ENCODE assay signal across 9 cellular contexts in genomic region chr6:105363100-105363754, GRCh38. TPM values are rescaled to one million over a fixed set of nuclear protein-coding genes. Genes with fewer than 3 reads are reported as not detected.
DNase-seq lines count a peak whose midpoint lies in the region; ATAC-seq and TF ChIP-seq lines count a peak whose summit lies in the region.
"Had no signal": no experiment of that assay in that cellular context is flagged by ENCODE, and none has a peak within 500 bp of the region (broad histone marks: within the 10 kb centered on the region; RNA-seq: fewer than 3 reads in every experiment).

No MANE protein-coding gene starts in this region.

- H3K9me3 Mint-ChIP-seq in stimulated activated naive CD8-positive, alpha-beta T cell treated with anti-CD3 and anti-CD28 coated beads, Interleukin-15, amount 100 ng/mL, for 72 hours: no peaks in the 10 kb centered on the region

- no peaks in the 10 kb centered on the region for H3K27me3 ChIP-seq in BJ (ENCODE audit: control insufficient read depth, insufficient read depth, low read length)

- CTCF ChIA-PET in BJ (lab: Yijun Ruan, JAX): interaction anchor here (0.6 to 4.6 kb wide), 21 partner anchors 10 to 611 kb away, joined by 3 to 72 read pairs (median 5); a partner anchor contains a TSS

- peak; percentile 42 for TF ChIP-seq CTCF in BJ (IDR thresholded peaks at IDR 0.05; ENCODE audit: insufficient read depth, low read depth, low read length)
- TF ChIP-seq CTCF in LNCaP clone FGC (IDR thresholded peaks at IDR 0.05; ENCODE audit: control insufficient read depth, extremely low read depth, insufficient read depth): peak; percentile 34; the same call in 1 of the 2 replicates

- POLR2A ChIA-PET in BJ (lab: Charles Lee): no interaction called here

- no peak for ATAC-seq in activated CD4-positive, CD25-positive, alpha-beta regulatory T cell treated with anti-CD3 and anti-CD28 coated beads, Interleukin-2, amount 50 U/mL, for 24 hours
- no peak for ATAC-seq in stimulated activated naive CD8-positive, alpha-beta T cell treated with anti-CD3 and anti-CD28 coated beads, Interleukin-15, amount 100 ng/mL, for 72 hours
- no peak for ATAC-seq in HG03354 (IDR thresholded peaks at IDR 0.05; ENCODE audit: poor library complexity, severe bottlenecking, unreplicated experiment)

- no peak overlapping the region for H3K27ac Mint-ChIP-seq in stimulated activated naive CD8-positive, alpha-beta T cell treated with anti-CD3 and anti-CD28 coated beads, Interleukin-15, amount 100 ng/mL, for 72 hours

- H3K4me3 ChIP-seq in BJ (ENCODE audit: low read depth, low read length): no peak overlapping the region
- no peak overlapping the region for H3K4me3 ChIP-seq in LNCaP clone FGC (ENCODE audit: low read depth, low read length)

- H3K4me3 Mint-ChIP-seq in stimulated activated naive CD8-positive, alpha-beta T cell treated with anti-CD3 and anti-CD28 coated beads, Interleukin-15, amount 100 ng/mL, for 72 hours: no peak overlapping the region

- H3K27me3 Mint-ChIP-seq in stimulated activated naive CD8-positive, alpha-beta T cell treated with anti-CD3 and anti-CD28 coated beads, Interleukin-15, amount 100 ng/mL, for 72 hours: no peaks in the 10 kb centered on the region

- DNase-seq in BJ (ENCODE audit: low read depth) (no peak), LNCaP clone FGC (ENCODE audit: low read depth) (no peak), astrocyte of the hippocampus (ENCODE audit: low read depth, low spot score) (peak; percentile 56), medulla oblongata (ENCODE audit: extremely low spot score) (peak; percentile 71), germinal center (ENCODE audit: low spot score) (no peak)
- DNase-seq in stimulated activated naive CD8-positive, alpha-beta T cell treated with anti-CD3 and anti-CD28 coated beads, Interleukin-15, amount 100 ng/mL, for 72 hours: no peak
- DNase-seq: small intestine had no signal

- peaks cover 5% of the 10 kb centered on the region for H3K4me1 Mint-ChIP-seq in stimulated activated naive CD8-positive, alpha-beta T cell treated with anti-CD3 and anti-CD28 coated beads, Interleukin-15, amount 100 ng/mL, for 72 hours

- no peaks in the 10 kb centered on the region for H3K36me3 ChIP-seq in BJ (ENCODE audit: control insufficient read depth, insufficient read depth, low read length)

RNA-seq across cellular contexts. Expression of gene PREP, which starts 39.7 kb away (rescaled TPM):
- polyA plus RNA-seq in BJ (2011; rRNA removed): 10.8 and 12.0 TPM in 2 replicates
- polyA minus RNA-seq in BJ (2011; rRNA and poly(A)+ RNA removed): 16.9 and 26.4 TPM in 2 replicates

Comparison
In these comparisons a context has a peak if more than half of its experiments do, and no peak if none do; other contexts are left out.
1. DNase-seq: peak in astrocyte of the hippocampus (single experiment) and medulla oblongata (single experiment); none in BJ (single experiment), LNCaP clone FGC (single experiment), stimulated activated naive CD8-positive, alpha-beta T cell treated with anti-CD3 and anti-CD28 coated beads, Interleukin-15, amount 100 ng/mL, for 72 hours (0 of 2) and germinal center (single experiment).